In genomic region chr1:88973520-88974137, GRCh38 we compare ENCODE assay signal across 8 cellular contexts. TPM values are rescaled to one million over a fixed set of nuclear protein-coding genes. Genes with fewer than 3 reads are reported as not detected.
DNase-seq lines count a peak whose midpoint lies in the region; ATAC-seq and TF ChIP-seq lines count a peak whose summit lies in the region.

No MANE protein-coding gene starts in this region.

- ATAC-seq in HG02798 (IDR thresholded peaks at IDR 0.05; ENCODE audit: poor library complexity, unreplicated experiment): no peak

- H3K9me3 Mint-ChIP-seq in neural crest cell: peaks cover 2% of the 10 kb centered on the region

- H3K4me3 Mint-ChIP-seq in neural crest cell: no peak overlapping the region

- no peaks in the 10 kb centered on the region for H3K4me1 Mint-ChIP-seq in neural crest cell

- peaks cover 17% of the 10 kb centered on the region for H3K36me3 Mint-ChIP-seq in neural crest cell (ENCODE audit: low read depth)

- H3K27me3 Mint-ChIP-seq in neural crest cell (ENCODE audit: low read depth): no peaks in the 10 kb centered on the region

- peak; percentile 39 for TF ChIP-seq CTCF in GM10266 (IDR thresholded peaks at IDR 0.05; ENCODE audit: control insufficient read depth, insufficient read depth, low read depth, missing control alignments)
- TF ChIP-seq CTCF in neural crest cell (conservative IDR thresholded peaks at IDR 0.05): peak; percentile 77

- H3K27ac Mint-ChIP-seq in neural crest cell (ENCODE audit: unreplicated experiment): no peak overlapping the region

- peak; percentile 33 for DNase-seq in AG20443 (ENCODE audit: low spot score)
- no peak for DNase-seq in GM10266 (ENCODE audit: extremely low spot score)
- DNase-seq in NCI-H526 treated with DMSO at 0.1 percent for 48 hours (lab: John Stamatoyannopoulos, UW): peak; percentile 6
- DNase-seq in dermis blood vessel endothelial cell: peak; percentile 67
- DNase-seq in neural crest cell (ENCODE audit: low read depth, low spot score): no peak
- DNase-seq in cerebellum (ENCODE audit: low spot score): no peak
- no peak for DNase-seq in stimulated activated CD4-positive, alpha-beta T cell treated with anti-CD3 and anti-CD28 coated beads, Interleukin-1b, Interleukin-23, amount 100 ng/mL, for 48 hours

RNA-seq across cellular contexts. Expression of gene KYAT3, which starts 18.8 kb away (rescaled TPM):
- total RNA-seq in dermis blood vessel endothelial cell (15.5 and 45.0 TPM in 2 replicates), neural crest cell (49.2 and 50.7 TPM in 2 replicates), cerebellum (9.5 TPM)

RNA-seq across cellular contexts. Expression of gene RBMXL1, which starts 18.8 kb away (rescaled TPM):
- total RNA-seq in dermis blood vessel endothelial cell (10.0 and 14.3 TPM in 2 replicates), neural crest cell (17.2 and 17.9 TPM in 2 replicates), cerebellum (24.2 TPM)

RNA-seq across cellular contexts. Expression of gene GBP3, which starts 49.0 kb away (rescaled TPM):
- 33.4 and 33.6 TPM in 2 replicates for total RNA-seq in dermis blood vessel endothelial cell
- not detected in 2 replicates for total RNA-seq in neural crest cell
- total RNA-seq in cerebellum: 0.82 TPM

Comparison
In these comparisons a context has a peak if more than half of its experiments do, and no peak if none do; other contexts are left out.
1. DNase-seq: peak in AG20443 (single experiment), NCI-H526 treated with DMSO at 0.1 percent for 48 hours (single experiment) and dermis blood vessel endothelial cell (single experiment); none in GM10266 (single experiment), neural crest cell (single experiment), cerebellum (single experiment) and stimulated activated CD4-positive, alpha-beta T cell treated with anti-CD3 and anti-CD28 coated beads, Interleukin-1b, Interleukin-23, amount 100 ng/mL, for 48 hours (single experiment).
2. RNA of gene GBP3, which starts 49.0 kb away (total RNA-seq): 33.4 to 33.6 TPM in dermis blood vessel endothelial cell; 0.82 TPM in cerebellum (single experiment) and not detected in neural crest cell; every median in the first group is over 10 times any median in the second.